In genomic region chr13:40120781-40121180, GRCh38 we compare ENCODE assay signal across 22 cellular contexts.
DNase-seq lines count a peak whose midpoint lies in the region; ATAC-seq and TF ChIP-seq lines count a peak whose summit lies in the region.
"Had no signal": no experiment of that assay in that cellular context is flagged by ENCODE, and none has a peak within 500 bp of the region (broad histone marks: within the 10 kb centered on the region; RNA-seq: fewer than 3 reads in every experiment).

No MANE protein-coding gene starts in this region.

- H3K4me1 ChIP-seq in ACC112 (ENCODE audit: control insufficient read depth, insufficient read depth, low read length, unreplicated experiment) (peaks cover 23% of the 10 kb centered on the region), fibroblast of lung (ENCODE audit: control insufficient read depth, extremely low read depth, insufficient read depth, low read length) (no peaks in the 10 kb centered on the region)

- no peak for TF ChIP-seq CTCF in fibroblast of lung (conservative IDR thresholded peaks at IDR 0.05 in 1 of 2, IDR thresholded peaks at IDR 0.05 in 1 of 2; ENCODE audit: low read depth in 1 of 2, low read length in 2 of 2)
- no peak for TF ChIP-seq CTCF in retinal pigment epithelial cell (conservative IDR thresholded peaks at IDR 0.05; ENCODE audit: low read depth, low read length)
- no peak for TF ChIP-seq CTCF in GM13976 (IDR thresholded peaks at IDR 0.05; ENCODE audit: borderline replicate concordance, control extremely low read depth, extremely low read depth, insufficient read depth, missing control alignments)

- H2AFZ ChIP-seq in ACC112 (ENCODE audit: low read length, unreplicated experiment) (peak overlapping the region; percentile 75), fibroblast of lung (ENCODE audit: low read length) (no peak overlapping the region)
- H2AFZ ChIP-seq: hepatocyte had no signal

- in situ Hi-C loops in GM13976 (cut with MboI; ENCODE audit: low sequenced_read_pairs, unreplicated experiment) = no loop called here

- H3K79me2 ChIP-seq in ACC112 (ENCODE audit: control insufficient read depth, insufficient read depth, low read length, unreplicated experiment) = no peaks in the 10 kb centered on the region
- no peaks in the 10 kb centered on the region for H3K79me2 ChIP-seq in fibroblast of lung (ENCODE audit: control insufficient read depth, insufficient read depth, low read length)
- H3K79me2 ChIP-seq: hepatocyte had no signal

- ATAC-seq in GM18498 (IDR thresholded peaks at IDR 0.05; ENCODE audit: unreplicated experiment) (no peak), HG03097 (IDR thresholded peaks at IDR 0.05; ENCODE audit: low FRiP score, unreplicated experiment) (no peak)

- DNase-seq in LHCN-M2 (ENCODE audit: low read depth) (peak; percentile 47), fibroblast of lung (ENCODE audit: low read depth in 2 of 2) (peak; percentile 33 to 79), retinal pigment epithelial cell (ENCODE audit: low read depth) (peak; percentile 65), GM13976 (ENCODE audit: low spot score) (no peak)
- DNase-seq in stimulated activated naive CD4-positive, alpha-beta T cell (lab: John Stamatoyannopoulos, UW) = no peak
- DNase-seq: activated CD4-positive, alpha-beta T cell treated with anti-CD3 and anti-CD28 coated beads, Interleukin-2, amount 10 ng/mL, durations not matched to agents 7 days and 5 days; activated CD8-positive, alpha-beta memory T cell treated with anti-CD3 and anti-CD28 coated beads, Interleukin-2, amount 50 U/mL, for 4 hours; activated gamma-delta T cell; CD4-positive, alpha-beta T cell; DMS53; effector memory CD4-positive, alpha-beta T cell; naive B cell; NCI-H2029 treated with DMSO at 0.1 percent for 48 hours; SHP77; stimulated activated CD4-positive, alpha-beta T cell treated with anti-CD3 and anti-CD28 coated beads, Interleukin-4, amount 100 ng/mL, for 1 hour; T-helper 1 cell had no signal

- H3K4me3 ChIP-seq in ACC112 (ENCODE audit: low read depth, low read length) = peak overlapping the region; percentile 3; the same call in 1 of the 2 replicates
- no peak overlapping the region for H3K4me3 ChIP-seq in fibroblast of lung (replicated peaks in 1 of 4; ENCODE audit: control extremely low read depth in 1 of 4, insufficient read depth in 1 of 4, low read depth in 3 of 4, low read length in 4 of 4)
- H3K4me3 ChIP-seq in retinal pigment epithelial cell (ENCODE audit: low read length) = no peak overlapping the region
- H3K4me3 ChIP-seq: hepatocyte, lung, skin epidermis had no signal

- no peak overlapping the region for H3K9ac ChIP-seq in fibroblast of lung (ENCODE audit: insufficient read depth, low read length)

- H3K9me3 ChIP-seq in fibroblast of lung (ENCODE audit: control insufficient read depth, insufficient read depth, low read depth, low read length) = no peaks in the 10 kb centered on the region

- H3K36me3 ChIP-seq in ACC112 (ENCODE audit: insufficient read depth, low read length) (no peaks in the 10 kb centered on the region), fibroblast of lung (ENCODE audit: control insufficient read depth, insufficient read depth, low read length) (no peaks in the 10 kb centered on the region)

- H3K27me3 ChIP-seq in ACC112 (ENCODE audit: insufficient read depth, low read length) (no peaks in the 10 kb centered on the region), fibroblast of lung (ENCODE audit: control insufficient read depth, insufficient read depth, low read length) (no peaks in the 10 kb centered on the region)
- H3K27me3 ChIP-seq: hepatocyte had no signal

- H4K20me1 ChIP-seq in fibroblast of lung (ENCODE audit: control insufficient read depth, extremely low read depth, insufficient read depth, low read length) = no peaks in the 10 kb centered on the region

- H3K27ac ChIP-seq in ACC112 (ENCODE audit: low read depth, low read length) (peak overlapping the region; percentile 81), fibroblast of lung (ENCODE audit: insufficient read depth, low read length) (no peak overlapping the region)
- H3K27ac ChIP-seq: hepatocyte had no signal

- H3K4me2 ChIP-seq in fibroblast of lung (ENCODE audit: extremely low read depth, insufficient read depth, low read length) = no peak overlapping the region
- H3K4me2 ChIP-seq: hepatocyte had no signal

Comparison
In these comparisons a context has a peak if more than half of its experiments do, and no peak if none do; other contexts are left out.
1. DNase-seq: peak in LHCN-M2 (single experiment), fibroblast of lung (2 of 2) and retinal pigment epithelial cell (single experiment); none in GM13976 (single experiment) and stimulated activated naive CD4-positive, alpha-beta T cell (0 of 6).